ENCODE assay signal across 21 cellular contexts in the genomic region with DNA sequence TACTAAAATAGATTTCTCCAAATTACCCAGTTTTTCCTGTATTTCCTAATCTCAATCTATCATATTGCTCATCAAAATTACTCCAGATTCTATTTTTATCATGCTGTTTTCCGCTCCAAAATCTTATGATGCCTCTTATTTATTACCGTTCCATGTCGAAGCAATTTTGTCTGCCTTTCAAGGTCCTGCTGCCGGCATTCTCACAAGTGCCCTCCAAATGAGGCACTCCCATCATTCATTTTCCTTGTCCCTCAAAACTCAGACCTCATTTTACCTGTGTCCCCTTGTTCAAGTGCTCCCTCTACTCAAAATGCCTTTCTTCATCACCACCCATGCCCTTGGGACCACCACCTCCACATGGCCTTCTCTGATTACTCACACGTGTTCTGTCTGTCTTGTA. TPM values are rescaled to one million over a fixed set of nuclear protein-coding genes. Genes with fewer than 3 reads are reported as not detected.
DNase-seq lines count a peak whose midpoint lies in the region; ATAC-seq, FAIRE-seq and TF ChIP-seq lines count a peak whose summit lies in the region.
"Had no signal": no experiment of that assay in that cellular context is flagged by ENCODE, and none has a peak within 500 bp of the region (broad histone marks: within the 10 kb centered on the region; RNA-seq: fewer than 3 reads in every experiment).

No MANE protein-coding gene starts in this region.

- H3K4me2 ChIP-seq in HepG2 (ENCODE audit: low read depth, low read length) = no peak overlapping the region
- no peak overlapping the region for H3K4me2 ChIP-seq in neuronal stem cell (ENCODE audit: insufficient read depth, low read length, poor library complexity, severe bottlenecking)
- H3K4me2 ChIP-seq: A549 had no signal

- intact Hi-C loops in HepG2 (cut with micrococcal nuclease; ENCODE audit: unreplicated experiment) (no loop called here), right lobe of liver (cut with DNase I) (no loop called here), lower lobe of right lung (cut with DNase I) (no loop called here)

- H3K14ac ChIP-seq in neuronal stem cell (ENCODE audit: low read length) = no peak overlapping the region

- no TSS peak for BruUV-seq in HepG2 (replicated peaks; lab: Mats Ljungman, UMichigan)

- H3K79me2 ChIP-seq in HepG2 (ENCODE audit: insufficient read depth, low read length) = no peaks in the 10 kb centered on the region

- no peaks in the 10 kb centered on the region for H3K9me3 ChIP-seq in HepG2 (ENCODE audit: low read length)
- H3K9me3 ChIP-seq in right lobe of liver = no peaks in the 10 kb centered on the region
- H3K9me3 ChIP-seq in neuronal stem cell (replicated peaks in 1 of 2; ENCODE audit: control insufficient read depth in 2 of 2, insufficient read depth in 1 of 2, low read depth in 1 of 2, low read length in 2 of 2) = no peaks in the 10 kb centered on the region
- H3K9me3 ChIP-seq in skeletal muscle tissue (ENCODE audit: control insufficient read depth in 3 of 3, low read length in 3 of 3) = no peaks in the 10 kb centered on the region
- no peaks in the 10 kb centered on the region for H3K9me3 ChIP-seq in lower lobe of right lung
- H3K9me3 ChIP-seq: A549, HAP-1 had no signal

- POLR2A ChIA-PET in HepG2 (lab: Yijun Ruan, JAX) = no interaction called here

- H2AFZ ChIP-seq in HepG2 (ENCODE audit: low read length) (no peak overlapping the region), neuronal stem cell (ENCODE audit: low read length) (no peak overlapping the region)

- WGBS in HepG2 (ENCODE audit: low lambda C conversion rate) = 44% methylated on average over 5 of the region's 5 CpGs
- 83% methylated on average over 5 of the region's 5 CpGs for WGBS in right lobe of liver (ENCODE audit: insufficient coverage, low coverage, low lambda C conversion rate, missing lambda C conversion rate)
- WGBS in neuronal stem cell (ENCODE audit: extremely low coverage in 2 of 2, insufficient read length in 2 of 2, insufficient replicate concordance in 1 of 2), 2 donors = no CpG with 5 or more reads among the region's 5 CpGs

- no peak overlapping the region for H2BK12ac ChIP-seq in neuronal stem cell (ENCODE audit: low read length)

- no peak overlapping the region for H2BK120ac ChIP-seq in neuronal stem cell (ENCODE audit: low read depth, low read length)

- no peak for TF ChIP-seq RAD21 in HepG2 (CRISPR knock-in tag; IDR thresholded peaks at IDR 0.05)

- H3K27me3 ChIP-seq in HepG2 (ENCODE audit: control insufficient read depth in 1 of 2, insufficient read depth in 2 of 2, low read length in 2 of 2) (peaks cover 2 to 8% of the 10 kb centered on the region in 2 experiments; a peak in 2 of 5 replicates), right lobe of liver (no peaks in the 10 kb centered on the region), neuronal stem cell (ENCODE audit: control insufficient read depth in 3 of 3, insufficient read depth in 3 of 3, low read depth in 1 of 3, low read length in 3 of 3) (peaks cover 0 to 3% (median 0%) of the 10 kb centered on the region in 3 experiments), skeletal muscle tissue (ENCODE audit: control insufficient read depth in 3 of 3, insufficient read depth in 3 of 3, low read length in 3 of 3) (no peaks in the 10 kb centered on the region), lower lobe of right lung (ENCODE audit: low read depth) (no peaks in the 10 kb centered on the region)

- CTCF ChIA-PET in HepG2 (lab: Yijun Ruan, JAX; ENCODE audit: low intra/inter-chr PET ratio, low total read pairs) = no interaction called here

- TF ChIP-seq POLR2A in HepG2 (IDR thresholded peaks at IDR 0.05; ENCODE audit: insufficient read depth in 1 of 2, low read depth in 2 of 2, low read length in 2 of 2) (no peak), right lobe of liver (IDR thresholded peaks at IDR 0.05) (no peak)

- no peak overlapping the region for H3K4ac ChIP-seq in neuronal stem cell (ENCODE audit: low read length)

- no peak overlapping the region for H2BK5ac ChIP-seq in neuronal stem cell (ENCODE audit: low read length)

- H3K18ac ChIP-seq in neuronal stem cell (ENCODE audit: low read length) = no peak overlapping the region

- TF ChIP-seq EP300 in HepG2 (IDR thresholded peaks at IDR 0.05; ENCODE audit: low read depth in 2 of 2, low read length in 2 of 2) (no peak), HepG2 (CRISPR knock-in tag; IDR thresholded peaks at IDR 0.05; ENCODE audit: borderline replicate concordance) (no peak)

- in situ Hi-C loops in HepG2 (cut with HindIII; ENCODE audit: extremely low pct_ligation_motif_present, low pct_unique_long_range_greater_than_20kb) = no loop called here

- no peaks in the 10 kb centered on the region for H3K79me1 ChIP-seq in neuronal stem cell (ENCODE audit: low read depth, low read length)

- H4K8ac ChIP-seq in neuronal stem cell (ENCODE audit: low read depth, low read length) = no peak overlapping the region

- H3K36me3 ChIP-seq in HepG2 (replicated peaks in 1 of 2; ENCODE audit: control insufficient read depth in 1 of 2, insufficient read depth in 2 of 2, low read length in 2 of 2) (no peaks in the 10 kb centered on the region), right lobe of liver (no peaks in the 10 kb centered on the region), neuronal stem cell (replicated peaks in 1 of 2; ENCODE audit: control insufficient read depth in 2 of 2, insufficient read depth in 2 of 2, low read length in 2 of 2) (no peaks in the 10 kb centered on the region), skeletal muscle tissue (ENCODE audit: control insufficient read depth in 3 of 3, insufficient read depth in 3 of 3, low read length in 3 of 3) (peaks cover 61 to 86% (median 62%) of the 10 kb centered on the region in 3 donors), lower lobe of right lung (no peaks in the 10 kb centered on the region)
- H3K36me3 ChIP-seq: HAP-1 had no signal

- H4K91ac ChIP-seq in neuronal stem cell (ENCODE audit: low read depth, low read length, poor library complexity) = no peak overlapping the region

- H3K4me3 ChIP-seq in HepG2 (replicated peaks in 1 of 3; ENCODE audit: insufficient read depth in 1 of 3, low read depth in 2 of 3, low read length in 3 of 3) (no peak overlapping the region), right lobe of liver (no peak overlapping the region), neuronal stem cell (ENCODE audit: low read length in 2 of 2) (no peak overlapping the region), skeletal muscle tissue (ENCODE audit: low read length in 3 of 3) (no peak overlapping the region), lower lobe of right lung (no peak overlapping the region)
- H3K4me3 ChIP-seq: A549, HAP-1 had no signal

- no peak overlapping the region for H3K27ac ChIP-seq in HepG2 (ENCODE audit: extremely low read length, insufficient read depth, low read length)
- no peak overlapping the region for H3K27ac ChIP-seq in right lobe of liver
- H3K27ac ChIP-seq in neuronal stem cell (replicated peaks; ENCODE audit: low read length) = no peak overlapping the region
- H3K27ac ChIP-seq in skeletal muscle tissue (ENCODE audit: low read depth, low read length) = peak overlapping the region; percentile 68
- no peak overlapping the region for H3K27ac ChIP-seq in lower lobe of right lung
- H3K27ac ChIP-seq: A549 had no signal

- H3K9ac ChIP-seq in HepG2 (ENCODE audit: insufficient read depth, low read depth, low read length) (no peak overlapping the region), neuronal stem cell (ENCODE audit: low read depth, low read length, poor library complexity) (peak overlapping the region; percentile 57), skeletal muscle tissue (ENCODE audit: low read depth in 1 of 3, low read length in 3 of 3) (no peak overlapping the region)

- ATAC-seq in HepG2 = no peak
- ATAC-seq in right lobe of liver = no peak
- no peak for ATAC-seq in lower lobe of right lung
- ATAC-seq: A549 had no signal

- H2BK15ac ChIP-seq in neuronal stem cell (ENCODE audit: low read length) = no peak overlapping the region

- H3K23ac ChIP-seq in neuronal stem cell (ENCODE audit: low read depth, low read length, poor library complexity) = no peak overlapping the region

- FAIRE-seq in HepG2 (lab: Jason Lieb, UNC) = no peak
- FAIRE-seq: A549, GM12891, H54 had no signal

- H2AK5ac ChIP-seq in neuronal stem cell (ENCODE audit: low read depth, low read length) = no peak overlapping the region

- DNase-seq in HepG2 (ENCODE audit: low spot score) (no peak), right lobe of liver (no peak), neuronal stem cell (ENCODE audit: low spot score) (no peak), lower lobe of right lung (no peak), AG08395 (ENCODE audit: low spot score) (no peak)
- DNase-seq: 8988T; ACHN; C1 segment of cervical spinal cord; Calu3; CD4-positive, alpha-beta memory T cell; COR-L47; DMS53; DMS79 treated with DMSO at 0.1 percent for 48 hours; GF-D8; GOT3; HFFc6 had no signal

- no peak for TF ChIP-seq CTCF in HepG2 (CRISPR knock-in tag; IDR thresholded peaks at IDR 0.05)
- no peak for TF ChIP-seq CTCF in right lobe of liver (IDR thresholded peaks at IDR 0.05)
- TF ChIP-seq CTCF in lower lobe of right lung (IDR thresholded peaks at IDR 0.05) = no peak

- H3K4me1 ChIP-seq in HepG2 (ENCODE audit: insufficient read depth, low read length) (no peaks in the 10 kb centered on the region), right lobe of liver (no peaks in the 10 kb centered on the region), neuronal stem cell (ENCODE audit: control insufficient read depth in 2 of 2, insufficient read depth in 1 of 2, low read depth in 1 of 2, low read length in 2 of 2) (no peaks in the 10 kb centered on the region), skeletal muscle tissue (ENCODE audit: control insufficient read depth in 3 of 3, insufficient read depth in 3 of 3, low read length in 3 of 3) (peaks cover 37 to 67% (median 51%) of the 10 kb centered on the region in 3 donors), lower lobe of right lung (no peaks in the 10 kb centered on the region)
- H3K4me1 ChIP-seq: A549, HAP-1 had no signal

- H4K20me1 ChIP-seq in HepG2 (ENCODE audit: insufficient read depth, low read length) = no peaks in the 10 kb centered on the region

RNA-seq across cellular contexts. Expression of a gene that starts 13.1 kb away (rescaled TPM):
- total RNA-seq in HepG2 (2016; rRNA removed; fragmentation: Illumina TruSeq; extraction: Trizol) (0.18 and 0.24 TPM in 2 replicates), right lobe of liver (10 to 100 TPM in 3 of 6 experiments, 1 to 10 TPM in 3; 1.3 to 23.1 (median 9.2) TPM), skeletal muscle tissue (833 TPM), lower lobe of right lung (0.83 TPM)
- 0.10 TPM in 1 of 2 replicates, not detected in the other for total RNA-seq in HepG2 (2016; cell fraction: cytosol; rRNA removed; fragmentation: Illumina TruSeq; extraction: Trizol; ENCODE audit: low read depth)
- total RNA-seq in HepG2 (2016; cell fraction: insoluble cytoplasmic fraction; rRNA removed; fragmentation: Illumina TruSeq; extraction: Trizol) = 0.19 and 0.33 TPM in 2 replicates
- total RNA-seq in HepG2 (2016; cell fraction: membrane; rRNA removed; fragmentation: Illumina TruSeq; extraction: Trizol) = 0.03 TPM in 2 replicates
- 0.66 and 0.96 TPM in 2 replicates for total RNA-seq in HepG2 (2016; cell fraction: nucleus; rRNA removed; fragmentation: Illumina TruSeq; extraction: Trizol)
- polyA plus RNA-seq in HepG2 (2011; rRNA removed) = 0.21 and 0.27 TPM in 2 replicates
- polyA plus RNA-seq in HepG2 (2011; cell fraction: cytosol; rRNA removed) = 0.03 and 0.05 TPM in 2 replicates
- 0.57 and 0.72 TPM in 2 replicates for polyA plus RNA-seq in HepG2 (2011; cell fraction: nucleus; rRNA removed)
- 1.1 and 1.2 TPM in 2 replicates for polyA plus RNA-seq in HepG2 (2012)
- polyA plus RNA-seq in HepG2 (2016; cell fraction: cytosol; fragmentation: Illumina TruSeq; extraction: Trizol; ENCODE audit: low read depth) = 0.09 TPM in 1 of 2 replicates, not detected in the other
- 0.01 and 0.14 TPM in 2 replicates for polyA plus RNA-seq in HepG2 (2016; cell fraction: insoluble cytoplasmic fraction; fragmentation: Illumina TruSeq; extraction: Trizol; ENCODE audit: low read depth)
- not detected in 2 replicates for polyA plus RNA-seq in HepG2 (2016; cell fraction: membrane; fragmentation: Illumina TruSeq; extraction: Trizol; ENCODE audit: low read depth)
- polyA plus RNA-seq in HepG2 (2016; cell fraction: nucleus; fragmentation: Illumina TruSeq; extraction: Trizol; ENCODE audit: insufficient read depth, low read depth) = 0.41 and 0.64 TPM in 2 replicates
- 0.06 and 0.82 TPM in 2 replicates for polyA minus RNA-seq in HepG2 (2011; rRNA and poly(A)+ RNA removed; ENCODE audit: low replicate concordance)
- polyA minus RNA-seq in HepG2 (2011; cell fraction: cytosol; rRNA and poly(A)+ RNA removed) = 0.10 TPM in 1 of 2 replicates, not detected in the other
- polyA minus RNA-seq in HepG2 (2011; cell fraction: nucleus; rRNA and poly(A)+ RNA removed) = 0.90 and 1.7 TPM in 2 replicates
- 0.03 TPM for polyA plus RNA-seq in neuronal stem cell (2013, experiment 1 of 2)
- 0.15 TPM for polyA plus RNA-seq in neuronal stem cell (2013, experiment 2 of 2)

Comparison
In these comparisons a context has a peak if more than half of its experiments do, and no peak if none do; other contexts are left out.
1. RNA of a gene that starts 13.1 kb away (total RNA-seq): 833 TPM in skeletal muscle tissue (single experiment); 1.3 to 23.1 TPM in right lobe of liver, 0.83 TPM in lower lobe of right lung (single experiment) and 0.03 to 0.96 TPM in HepG2; every median in the first group is over 10 times any median in the second.